Comparison of ENCODE assay signal across 2 cellular contexts in the genomic region with DNA sequence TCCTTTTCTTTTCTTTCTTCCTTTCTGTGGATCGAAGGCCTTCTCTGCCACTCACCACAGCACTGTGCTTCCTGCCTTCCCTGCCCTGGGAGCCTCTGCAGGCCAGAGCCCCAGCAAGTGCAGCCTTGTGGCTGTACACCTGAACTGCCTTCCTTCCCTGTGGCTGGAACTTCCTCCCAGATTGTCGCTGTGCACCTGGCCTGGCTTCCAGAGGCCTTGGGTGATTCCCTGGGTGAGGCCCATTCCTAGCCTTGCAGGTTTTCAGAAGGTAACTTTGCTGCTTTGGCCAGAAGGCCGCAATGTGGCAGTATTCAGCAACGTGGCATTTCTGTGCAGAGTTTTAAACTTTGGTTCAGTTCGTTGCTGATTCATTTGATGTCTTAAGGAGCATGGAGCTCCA.
TF ChIP-seq lines count a peak whose summit lies in the region.

No MANE protein-coding gene starts in this region.

TF ChIP-seq in A549, 52 proteins besides CTCF, POLR2A, EP300 and RAD21:
- TF ChIP-seq FOXS1 (CRISPR knock-in tag; IDR thresholded peaks at IDR 0.05) (no peak), CEBPB (IDR thresholded peaks at IDR 0.05) (no peak), EHF (CRISPR knock-in tag; IDR thresholded peaks at IDR 0.05) (no peak), ZFP36 (IDR thresholded peaks at IDR 0.05; ENCODE audit: borderline replicate concordance, partially characterized antibody) (no peak), RFX5 (IDR thresholded peaks at IDR 0.05) (no peak), PHF8 (IDR thresholded peaks at IDR 0.05; ENCODE audit: borderline replicate concordance, low read depth) (no peak), POLR2AphosphoS2 (conservative IDR thresholded peaks at IDR 0.05; ENCODE audit: low read length) (no peak), HEYL (CRISPR knock-in tag; IDR thresholded peaks at IDR 0.05) (no peak), HOXA7 (CRISPR knock-in tag; IDR thresholded peaks at IDR 0.05) (no peak), RNF2 (IDR thresholded peaks at IDR 0.05; ENCODE audit: borderline replicate concordance, low read depth) (no peak), HDAC2 (IDR thresholded peaks at IDR 0.05) (no peak)
- TF ChIP-seq, protein P1, sequence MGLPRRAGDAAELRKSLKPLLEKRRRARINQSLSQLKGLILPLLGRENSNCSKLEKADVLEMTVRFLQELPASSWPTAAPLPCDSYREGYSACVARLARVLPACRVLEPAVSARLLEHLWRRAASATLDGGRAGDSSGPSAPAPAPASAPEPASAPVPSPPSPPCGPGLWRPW (IDR thresholded peaks at IDR 0.05), result no peak
- TF ChIP-seq, protein P2, sequence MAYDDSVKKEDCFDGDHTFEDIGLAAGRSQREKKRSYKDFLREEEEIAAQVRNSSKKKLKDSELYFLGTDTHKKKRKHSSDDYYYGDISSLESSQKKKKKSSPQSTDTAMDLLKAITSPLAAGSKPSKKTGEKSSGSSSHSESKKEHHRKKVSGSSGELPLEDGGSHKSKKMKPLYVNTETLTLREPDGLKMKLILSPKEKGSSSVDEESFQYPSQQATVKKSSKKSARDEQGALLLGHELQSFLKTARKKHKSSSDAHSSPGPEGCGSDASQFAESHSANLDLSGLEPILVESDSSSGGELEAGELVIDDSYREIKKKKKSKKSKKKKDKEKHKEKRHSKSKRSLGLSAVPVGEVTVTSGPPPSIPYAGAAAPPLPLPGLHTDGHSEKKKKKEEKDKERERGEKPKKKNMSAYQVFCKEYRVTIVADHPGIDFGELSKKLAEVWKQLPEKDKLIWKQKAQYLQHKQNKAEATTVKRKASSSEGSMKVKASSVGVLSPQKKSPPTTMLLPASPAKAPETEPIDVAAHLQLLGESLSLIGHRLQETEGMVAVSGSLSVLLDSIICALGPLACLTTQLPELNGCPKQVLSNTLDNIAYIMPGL (CRISPR knock-in tag; IDR thresholded peaks at IDR 0.05; ENCODE audit: borderline replicate concordance), result no peak
- TF ChIP-seq, protein P3, sequence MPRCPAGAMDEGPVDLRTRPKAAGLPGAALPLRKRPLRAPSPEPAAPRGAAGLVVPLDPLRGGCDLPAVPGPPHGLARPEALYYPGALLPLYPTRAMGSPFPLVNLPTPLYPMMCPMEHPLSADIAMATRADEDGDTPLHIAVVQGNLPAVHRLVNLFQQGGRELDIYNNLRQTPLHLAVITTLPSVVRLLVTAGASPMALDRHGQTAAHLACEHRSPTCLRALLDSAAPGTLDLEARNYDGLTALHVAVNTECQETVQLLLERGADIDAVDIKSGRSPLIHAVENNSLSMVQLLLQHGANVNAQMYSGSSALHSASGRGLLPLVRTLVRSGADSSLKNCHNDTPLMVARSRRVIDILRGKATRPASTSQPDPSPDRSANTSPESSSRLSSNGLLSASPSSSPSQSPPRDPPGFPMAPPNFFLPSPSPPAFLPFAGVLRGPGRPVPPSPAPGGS (IDR thresholded peaks at IDR 0.05), result no peak
TF ChIP-seq in A549: peak in this region for 0.

TF ChIP-seq in K562, 482 proteins besides CTCF, POLR2A, EP300 and RAD21:
- TF ChIP-seq PRMT5 (CRISPR knock-in tag; IDR thresholded peaks at IDR 0.05), result no peak
- TF ChIP-seq C11orf30 (IDR thresholded peaks at IDR 0.05; ENCODE audit: low read depth), result peak; percentile 25; the same call in 1 of the 2 replicates
